In genomic region chr7:125061776-125062397, GRCh38 we compare ENCODE assay signal across 8 cellular contexts.
DNase-seq lines count a peak whose midpoint lies in the region; ATAC-seq, FAIRE-seq and TF ChIP-seq lines count a peak whose summit lies in the region.

No MANE protein-coding gene starts in this region.

- TF ChIP-seq CTCF in Panc1 (IDR thresholded peaks at IDR 0.05) (no peak), spleen (IDR thresholded peaks at IDR 0.05 in 8 of 11, conservative IDR thresholded peaks at IDR 0.05 in 3 of 11) (no peak)

- H3K4me1 ChIP-seq in Panc1 (ENCODE audit: control insufficient read depth, insufficient read depth, low read length) (peaks cover 5% of the 10 kb centered on the region; the same call in 1 of the 2 replicates), spleen (no peaks in the 10 kb centered on the region)

- FAIRE-seq in GM12892 (lab: Jason Lieb, UNC) = no peak

- no TSS peak for BruUV-seq in Panc1 (replicated peaks; lab: Mats Ljungman, UMichigan)

- CTCF ChIA-PET in Panc1 (lab: Charles Lee) = no interaction called here

- H3K27ac ChIP-seq in Panc1 (ENCODE audit: low read length) (0 out of 2 replicates have a peak overlapping the region, but pooled peaks have one; percentile 29), spleen (no peak overlapping the region)

- TF ChIP-seq POLR2A in GM12892 (IDR thresholded peaks at IDR 0.05; ENCODE audit: low read depth, low read length) (no peak), spleen (IDR thresholded peaks at IDR 0.05) (no peak)

- WGBS in spleen, 5 donors = 19 to 42% (median 32%) methylated on average over 2 of the region's 2 CpGs

- in situ Hi-C loops in Panc1 (cut with HindIII; ENCODE audit: low pct_unique_long_range_greater_than_20kb, low sequenced_read_pairs) = no loop called here

- DNase-seq in NCI-H2196 (lab: John Stamatoyannopoulos, UW; ENCODE audit: unreplicated experiment) (peak; percentile 4), NCI-H2196 treated with DMSO at 0.1 percent for 48 hours (lab: John Stamatoyannopoulos, UW; ENCODE audit: unreplicated experiment) (no peak), Panc1 (ENCODE audit: low read depth, low spot score) (peak; percentile 73), kidney glomerular epithelial cell (lab: John Stamatoyannopoulos, UW) (peak; percentile 74), GM12892 (ENCODE audit: insufficient read length) (no peak), spleen (no peak), AG08396 (ENCODE audit: low spot score) (no peak)

- no peaks in the 10 kb centered on the region for H3K27me3 ChIP-seq in Panc1 (ENCODE audit: control insufficient read depth, insufficient read depth, low read length)
- no peaks in the 10 kb centered on the region for H3K27me3 ChIP-seq in spleen (replicated peaks in 1 of 7)

- POLR2A ChIA-PET in Panc1 (lab: Charles Lee) = no interaction called here

- 0 out of 2 replicates have a peak, but pooled peaks cover 3% of the 10 kb centered on the region for H3K9me3 ChIP-seq in Panc1 (ENCODE audit: control insufficient read depth, insufficient read depth, low read depth, low read length)
- no peaks in the 10 kb centered on the region for H3K9me3 ChIP-seq in spleen

- no peak overlapping the region for H3K4me3 ChIP-seq in Panc1 (ENCODE audit: low read depth in 2 of 2, low read length in 2 of 2)
- no peak overlapping the region for H3K4me3 ChIP-seq in spleen

- H3K36me3 ChIP-seq in Panc1 (ENCODE audit: control insufficient read depth, insufficient read depth, low read length) (no peaks in the 10 kb centered on the region), spleen (no peaks in the 10 kb centered on the region)

- intact Hi-C loops in Panc1 (cut with micrococcal nuclease; ENCODE audit: unreplicated experiment) (loop anchor here (2.0 kb wide), 1 partner anchor 609 kb away; no protein-coding TSS in a partner anchor), spleen (cut with DNase I; ENCODE audit: low total_unique reads) (no loop called here)

- ATAC-seq in HG03045 (IDR thresholded peaks at IDR 0.05; ENCODE audit: unreplicated experiment) = peak; percentile 70
- ATAC-seq in Panc1 = peak; percentile 87

Comparison
In these comparisons a context has a peak if more than half of its experiments do, and no peak if none do; other contexts are left out.
1. DNase-seq: peak in NCI-H2196 (single experiment), Panc1 (single experiment) and kidney glomerular epithelial cell (single experiment); none in NCI-H2196 treated with DMSO at 0.1 percent for 48 hours (single experiment), GM12892 (single experiment), spleen (single experiment) and AG08396 (single experiment).